ENCODE assay signal across 15 cellular contexts in genomic region chr6:17120019-17120418, GRCh38. TPM values are rescaled to one million over a fixed set of nuclear protein-coding genes. Genes with fewer than 3 reads are reported as not detected.
DNase-seq lines count a peak whose midpoint lies in the region; TF ChIP-seq lines count a peak whose summit lies in the region.
"Had no signal": no experiment of that assay in that cellular context is flagged by ENCODE, and none has a peak within 500 bp of the region (broad histone marks: within the 10 kb centered on the region; RNA-seq: fewer than 3 reads in every experiment).

No MANE protein-coding gene starts in this region.

- no peak overlapping the region for H2AFZ ChIP-seq in hepatocyte

- H3K4me2 ChIP-seq in hepatocyte = peak overlapping the region; percentile 13

- H4K20me1 ChIP-seq in hepatocyte (ENCODE audit: insufficient read depth, poor library complexity, severe bottlenecking) = no peaks in the 10 kb centered on the region

- peaks cover 10% of the 10 kb centered on the region for H3K4me1 ChIP-seq in hepatocyte (ENCODE audit: insufficient read depth)

- no peaks in the 10 kb centered on the region for H3K27me3 ChIP-seq in hepatocyte

- whole genome bisulfite sequencing in hepatocyte (ENCODE audit: low lambda C conversion rate, missing lambda C conversion rate) = 74% methylated on average over 6 of the region's 6 CpGs

- no peak overlapping the region for H3K4me3 ChIP-seq in hepatocyte

- H3K9me2 ChIP-seq in hepatocyte (replicated peaks; ENCODE audit: insufficient read depth) = no peaks in the 10 kb centered on the region

- no peaks in the 10 kb centered on the region for H3K9me3 ChIP-seq in hepatocyte (ENCODE audit: low read depth)

- DNase-seq in DMS 273 (lab: John Stamatoyannopoulos, UW; ENCODE audit: unreplicated experiment) (peak; percentile 63), NCI-H128 (lab: John Stamatoyannopoulos, UW; ENCODE audit: unreplicated experiment) (peak; percentile 9), amniotic epithelial cell (ENCODE audit: low read depth) (peak; percentile 8), hepatocyte (ENCODE audit: low spot score) (no peak), NCI-H1694 treated with DMSO at 0.1 percent for 48 hours (lab: John Stamatoyannopoulos, UW) (no peak), NCI-H2171 (lab: John Stamatoyannopoulos, UW) (no peak), RPMI8226 (no peak)
- no peak for DNase-seq in activated CD4-positive, alpha-beta T cell treated with anti-CD3 and anti-CD28 coated beads, Interleukin-2, amount 50 U/mL, for 1 hour
- DNase-seq: CD8-positive, alpha-beta memory T cell; H9; Karpas-422; NCI-H2171 treated with DMSO at 0.1 percent for 48 hours; NCI-H510A; NK-92 treated with Interleukin-12 subunit alpha and Interleukin-12 subunit beta, amount 100 ng/mL, for 24 hours had no signal

- H3K27ac ChIP-seq in hepatocyte = no peak overlapping the region

- H3K79me2 ChIP-seq in hepatocyte = no peaks in the 10 kb centered on the region

- H3K36me3 ChIP-seq in hepatocyte (replicated peaks; ENCODE audit: insufficient read depth, low read depth) = no peaks in the 10 kb centered on the region

- no peak for TF ChIP-seq CTCF in hepatocyte (IDR thresholded peaks at IDR 0.05; ENCODE audit: poor library complexity)

RNA-seq across cellular contexts. Expression of gene STMND1, which starts 18.2 kb away (rescaled TPM):
- total RNA-seq in hepatocyte = 0.27 TPM in 1 of 2 replicates, not detected in the other
- 0.39 TPM in 1 of 2 replicates, not detected in the other for polyA plus RNA-seq in hepatocyte
- total RNA-seq: H9, HepG2 had no signal
- polyA plus RNA-seq: CD8-positive, alpha-beta memory T cell; HepG2 had no signal

Comparison
In these comparisons a context has a peak if more than half of its experiments do, and no peak if none do; other contexts are left out.
1. DNase-seq: peak in DMS 273 (single experiment), NCI-H128 (single experiment) and amniotic epithelial cell (single experiment); none in hepatocyte (single experiment), NCI-H1694 treated with DMSO at 0.1 percent for 48 hours (single experiment), NCI-H2171 (single experiment), activated CD4-positive, alpha-beta T cell treated with anti-CD3 and anti-CD28 coated beads, Interleukin-2, amount 50 U/mL, for 1 hour (single experiment) and RPMI8226 (single experiment).